In genomic region chr9:125747765-125748510, GRCh38 we compare ENCODE assay signal across 8 cellular contexts. TPM values are rescaled to one million over a fixed set of nuclear protein-coding genes. Genes with fewer than 3 reads are reported as not detected.
DNase-seq lines count a peak whose midpoint lies in the region; ATAC-seq and TF ChIP-seq lines count a peak whose summit lies in the region.

No MANE protein-coding gene starts in this region.

- no peak for TF ChIP-seq CTCF in GM10266 (IDR thresholded peaks at IDR 0.05; ENCODE audit: control insufficient read depth, insufficient read depth, low read depth, missing control alignments)
- TF ChIP-seq CTCF in heart left ventricle (IDR thresholded peaks at IDR 0.05): no peak
- TF ChIP-seq CTCF in progenitor cell of endocrine pancreas (IDR thresholded peaks at IDR 0.05; ENCODE audit: unreplicated experiment): no peak

- no peaks in the 10 kb centered on the region for H3K27me3 ChIP-seq in heart left ventricle

- H3K27me3 Mint-ChIP-seq in activated naive CD4-positive, alpha-beta T cell treated with anti-CD3 and anti-CD28 coated beads, Interleukin-2, amount 10 ng/mL, durations not matched to agents 7 days and 5 days: peaks cover 19% of the 10 kb centered on the region
- peaks cover 10% of the 10 kb centered on the region for H3K27me3 Mint-ChIP-seq in progenitor cell of endocrine pancreas

- H3K36me3 ChIP-seq in heart left ventricle: no peaks in the 10 kb centered on the region

- peaks cover 16% of the 10 kb centered on the region for H3K36me3 Mint-ChIP-seq in activated naive CD4-positive, alpha-beta T cell treated with anti-CD3 and anti-CD28 coated beads, Interleukin-2, amount 10 ng/mL, durations not matched to agents 7 days and 5 days
- H3K36me3 Mint-ChIP-seq in progenitor cell of endocrine pancreas (ENCODE audit: insufficient read depth): no peaks in the 10 kb centered on the region

- DNase-seq in GM10266 (ENCODE audit: extremely low spot score) (peak; percentile 63), NCI-H69 (lab: John Stamatoyannopoulos, UW) (peak; percentile 73), heart left ventricle (peak; percentile 41 to 79 (median 52)), progenitor cell of endocrine pancreas (ENCODE audit: low spot score, unreplicated experiment) (peak; percentile 25), NOMO-1 (lab: John Stamatoyannopoulos, UW; ENCODE audit: unreplicated experiment in 2 of 2) (no peak)
- DNase-seq in activated naive CD4-positive, alpha-beta T cell treated with anti-CD3 and anti-CD28 coated beads, Interleukin-2, amount 10 ng/mL, durations not matched to agents 7 days and 5 days: peak; percentile 51

- ATAC-seq in heart left ventricle: no peak
- ATAC-seq in GM18868 (IDR thresholded peaks at IDR 0.05; ENCODE audit: unreplicated experiment): no peak
- no peak for ATAC-seq in HG03457 (IDR thresholded peaks at IDR 0.05; ENCODE audit: unreplicated experiment)

- H3K4me3 ChIP-seq in heart left ventricle: peak overlapping the region; percentile 61 to 96 (median 86)

- H3K9me3 ChIP-seq in heart left ventricle: no peaks in the 10 kb centered on the region

- TF ChIP-seq POLR2A in heart left ventricle (IDR thresholded peaks at IDR 0.05): no peak

- peak overlapping the region; percentile 83 for H3K4me3 Mint-ChIP-seq in activated naive CD4-positive, alpha-beta T cell treated with anti-CD3 and anti-CD28 coated beads, Interleukin-2, amount 10 ng/mL, durations not matched to agents 7 days and 5 days
- peak overlapping the region; percentile 91 for H3K4me3 Mint-ChIP-seq in progenitor cell of endocrine pancreas (ENCODE audit: low read depth)

- H3K27ac Mint-ChIP-seq in activated naive CD4-positive, alpha-beta T cell treated with anti-CD3 and anti-CD28 coated beads, Interleukin-2, amount 10 ng/mL, durations not matched to agents 7 days and 5 days: peak overlapping the region; percentile 82
- H3K27ac Mint-ChIP-seq in progenitor cell of endocrine pancreas: peak overlapping the region; percentile 94

- intact Hi-C loops in heart left ventricle (cut with DNase I): loop anchor here in 9 of 10 donors (2.0 to 10.0 kb wide), 10 partner anchors 41 to 506 kb away; partner anchors contain the start of genes MAPKAP1 (in 4 of the 9) and HSPA5 (in 1 of the 9)

- H3K4me1 Mint-ChIP-seq in activated naive CD4-positive, alpha-beta T cell treated with anti-CD3 and anti-CD28 coated beads, Interleukin-2, amount 10 ng/mL, durations not matched to agents 7 days and 5 days: peaks cover 39% of the 10 kb centered on the region
- peaks cover 29% of the 10 kb centered on the region for H3K4me1 Mint-ChIP-seq in progenitor cell of endocrine pancreas (ENCODE audit: low read depth)

- H3K27ac ChIP-seq in heart left ventricle: peak overlapping the region; percentile 40 to 94 (median 87)

- no peaks in the 10 kb centered on the region for H3K9me3 Mint-ChIP-seq in activated naive CD4-positive, alpha-beta T cell treated with anti-CD3 and anti-CD28 coated beads, Interleukin-2, amount 10 ng/mL, durations not matched to agents 7 days and 5 days
- no peaks in the 10 kb centered on the region for H3K9me3 Mint-ChIP-seq in progenitor cell of endocrine pancreas (ENCODE audit: low read depth)

- peaks cover 0 to 51% (median 29%) of the 10 kb centered on the region in 12 donors for H3K4me1 ChIP-seq in heart left ventricle

- CTCF ChIA-PET in activated naive CD4-positive, alpha-beta T cell treated with anti-CD3 and anti-CD28 coated beads, Interleukin-2, amount 10 ng/mL, durations not matched to agents 7 days and 5 days (lab: Charles Lee): interaction anchor here (0.6 kb wide), 1 partner anchor 41 kb away, joined by 3 read pairs; the partner anchor contains the start of gene MAPKAP1

- 0 to 1% (median 0%) methylated on average over 20 to 89 of the region's 89 CpGs for WGBS in heart left ventricle, 4 donors

RNA-seq across cellular contexts. Expression of gene PBX3, which starts 0.8 kb away (rescaled TPM):
- total RNA-seq in heart left ventricle: 10 to 100 TPM; 46.2 to 76.1 (median 59.5) TPM
- 10 to 100 TPM; 14.8 to 38.8 TPM for polyA plus RNA-seq in heart left ventricle
- total RNA-seq in progenitor cell of endocrine pancreas: 37.7 and 43.3 TPM in 2 replicates

RNA-seq across cellular contexts. Expression of gene MAPKAP1, which starts 40.9 kb away (rescaled TPM):
- 100 to 1,000 TPM in 7 of 9 donors, 10 to 100 TPM in 2; 76.2 to 145 (median 113) TPM for total RNA-seq in heart left ventricle
- polyA plus RNA-seq in heart left ventricle: 100 to 1,000 TPM; 124 to 141 TPM
- 61.9 and 74.6 TPM in 2 replicates for total RNA-seq in progenitor cell of endocrine pancreas

Comparison
In these comparisons a context has a peak if more than half of its experiments do, and no peak if none do; other contexts are left out.
1. DNase-seq: peak in GM10266 (single experiment), NCI-H69 (single experiment), activated naive CD4-positive, alpha-beta T cell treated with anti-CD3 and anti-CD28 coated beads, Interleukin-2, amount 10 ng/mL, durations not matched to agents 7 days and 5 days (single experiment), heart left ventricle (5 of 5) and progenitor cell of endocrine pancreas (single experiment); none in NOMO-1 (0 of 2).